In genomic region chr1:173862769-173863223, GRCh38 we compare ENCODE assay signal across 1 cellular context.
TF ChIP-seq lines count a peak whose summit lies in the region.

No MANE protein-coding gene starts in this region.

TF ChIP-seq in GM23338, 12 proteins besides CTCF, POLR2A, EP300 and RAD21 (continued from another document):
- no peak for TF ChIP-seq ZNF462 (CRISPR knock-in tag; IDR thresholded peaks at IDR 0.05)
- TF ChIP-seq EZH2 (IDR thresholded peaks at IDR 0.05; ENCODE audit: low read depth, unreplicated experiment) = no peak
- no peak for TF ChIP-seq REST (IDR thresholded peaks at IDR 0.05; ENCODE audit: unreplicated experiment)
TF ChIP-seq in GM23338: peak in this region for 1.
